ENCODE assay signal across 12 cellular contexts in the genomic region with DNA sequence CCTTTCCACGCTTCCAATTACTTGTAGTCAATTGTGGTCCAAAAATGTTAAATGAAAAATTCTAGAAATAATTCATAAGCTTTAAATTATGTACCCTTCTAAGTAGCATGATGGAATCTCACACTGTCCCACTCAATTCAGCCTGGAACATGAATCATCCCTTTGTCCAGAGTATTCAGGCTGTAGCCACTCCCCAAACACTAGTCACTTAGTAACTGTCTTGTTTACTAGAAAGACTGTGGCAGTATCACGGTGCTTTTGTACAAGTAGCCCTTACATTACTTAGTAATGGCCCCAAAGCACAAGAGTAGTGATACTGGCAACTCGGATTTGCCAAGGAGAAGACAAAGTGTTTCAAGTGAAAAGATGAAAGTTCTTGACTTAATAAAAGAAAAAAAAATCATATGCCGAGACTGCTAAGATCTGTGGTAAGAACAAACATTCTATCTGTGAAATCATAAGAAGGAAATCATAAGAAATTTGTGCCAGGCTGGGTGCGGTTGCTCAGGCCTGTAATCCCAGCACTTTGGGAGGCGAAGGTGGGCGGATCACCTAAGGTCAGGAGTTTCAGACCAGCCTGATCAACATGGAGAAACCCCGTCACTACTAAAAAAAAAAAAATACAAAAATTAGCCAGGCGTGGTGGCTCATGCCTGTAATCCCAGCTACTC.
DNase-seq lines count a peak whose midpoint lies in the region; ATAC-seq, FAIRE-seq and TF ChIP-seq lines count a peak whose summit lies in the region.
"Had no signal": no experiment of that assay in that cellular context is flagged by ENCODE, and none has a peak within 500 bp of the region (broad histone marks: within the 10 kb centered on the region; RNA-seq: fewer than 3 reads in every experiment).

No MANE protein-coding gene starts in this region.

- TF ChIP-seq CTCF in cardiac fibroblast (IDR thresholded peaks at IDR 0.05; ENCODE audit: low read depth, low read length): no peak
- TF ChIP-seq CTCF in HepG2 (CRISPR knock-in tag; IDR thresholded peaks at IDR 0.05): no peak

- peaks cover 10% of the 10 kb centered on the region for H3K4me1 ChIP-seq in HepG2 (ENCODE audit: insufficient read depth, low read length)
- H3K4me1 ChIP-seq: spleen, upper lobe of left lung had no signal

- H3K4me2 ChIP-seq in HepG2 (ENCODE audit: low read depth, low read length): no peak overlapping the region

- in situ Hi-C loops in HepG2 (cut with HindIII; ENCODE audit: extremely low pct_ligation_motif_present, low pct_unique_long_range_greater_than_20kb): no loop called here

- WGBS in HepG2 (ENCODE audit: low lambda C conversion rate): 82% methylated on average over 9 of the region's 9 CpGs

- H3K36me3 ChIP-seq in HepG2 (replicated peaks in 1 of 2; ENCODE audit: control insufficient read depth in 1 of 2, insufficient read depth in 2 of 2, low read length in 2 of 2): no peaks in the 10 kb centered on the region

- peak overlapping the region; percentile 56 for H3K27ac ChIP-seq in HepG2 (ENCODE audit: extremely low read length, insufficient read depth, low read length)
- H3K27ac ChIP-seq: spleen, upper lobe of left lung had no signal

- H4K20me1 ChIP-seq in HepG2 (ENCODE audit: insufficient read depth, low read length): no peaks in the 10 kb centered on the region

- ATAC-seq in HepG2 (peak; percentile 99), GM21447 (IDR thresholded peaks at IDR 0.05; ENCODE audit: unreplicated experiment) (no peak)
- ATAC-seq: activated T-cell treated with anti-CD3 and anti-CD28 coated beads, Interleukin-2, amount 50 U/mL, for 4 hours had no signal

- FAIRE-seq in HepG2 (lab: Jason Lieb, UNC) (no peak), GM12891 (lab: Jason Lieb, UNC) (no peak)

- no peaks in the 10 kb centered on the region for H3K9me3 ChIP-seq in HepG2 (ENCODE audit: low read length)
- H3K9me3 ChIP-seq: spleen, upper lobe of left lung had no signal

- TF ChIP-seq EP300 in HepG2 (IDR thresholded peaks at IDR 0.05; ENCODE audit: low read depth in 2 of 2, low read length in 2 of 2) (no peak), HepG2 (CRISPR knock-in tag; IDR thresholded peaks at IDR 0.05; ENCODE audit: borderline replicate concordance) (no peak)

- no peak for TF ChIP-seq RAD21 in HepG2 (CRISPR knock-in tag; IDR thresholded peaks at IDR 0.05)

- no TSS peak for BruUV-seq in HepG2 (replicated peaks; lab: Mats Ljungman, UMichigan)

- no peak for TF ChIP-seq POLR2A in HepG2 (IDR thresholded peaks at IDR 0.05; ENCODE audit: insufficient read depth in 1 of 2, low read depth in 2 of 2, low read length in 2 of 2)
- TF ChIP-seq POLR2A in GM12891 (IDR thresholded peaks at IDR 0.05; ENCODE audit: low read depth, low read length): no peak

- H2AFZ ChIP-seq in HepG2 (ENCODE audit: low read length): no peak overlapping the region

- CTCF ChIA-PET in HepG2 (lab: Yijun Ruan, JAX; ENCODE audit: low intra/inter-chr PET ratio, low total read pairs): no interaction called here

- H3K27me3 ChIP-seq in HepG2 (ENCODE audit: control insufficient read depth in 1 of 2, insufficient read depth in 2 of 2, low read length in 2 of 2): no peaks in the 10 kb centered on the region
- H3K27me3 ChIP-seq: spleen, upper lobe of left lung had no signal

- POLR2A ChIA-PET in HepG2 (lab: Yijun Ruan, JAX): no interaction called here

- H3K79me2 ChIP-seq in HepG2 (ENCODE audit: insufficient read depth, low read length): no peaks in the 10 kb centered on the region

- H3K9ac ChIP-seq in HepG2 (ENCODE audit: insufficient read depth, low read depth, low read length): no peak overlapping the region

- H3K4me3 ChIP-seq in cardiac fibroblast (replicated peaks in 1 of 2; ENCODE audit: low read depth in 2 of 2, low read length in 2 of 2) (no peak overlapping the region), HepG2 (replicated peaks in 1 of 3; ENCODE audit: insufficient read depth in 1 of 3, low read depth in 2 of 3, low read length in 3 of 3) (no peak overlapping the region)
- H3K4me3 ChIP-seq: spleen, upper lobe of left lung had no signal

- intact Hi-C loops in HepG2 (cut with micrococcal nuclease; ENCODE audit: unreplicated experiment): no loop called here

- DNase-seq in AG08395 (ENCODE audit: low spot score): peak; percentile 63
- DNase-seq in HuH-7.5 (ENCODE audit: low spot score): peak; percentile 9
- peak; percentile 89 to 95 for DNase-seq in cardiac fibroblast (ENCODE audit: low read depth in 2 of 2)
- DNase-seq in HepG2 (ENCODE audit: low spot score): peak; percentile 79
- DNase-seq in GM12891 (ENCODE audit: insufficient read length, low spot score): no peak
- DNase-seq in retina: no peak
- DNase-seq in 8988T: no peak
- DNase-seq: activated T-cell treated with anti-CD3 and anti-CD28 coated beads, Interleukin-2, amount 50 U/mL, for 4 hours; DMS79; spleen; upper lobe of left lung had no signal

TF ChIP-seq in HepG2, 621 proteins besides CTCF, POLR2A, EP300 and RAD21 (continues in another document):
- TF ChIP-seq FOSL2 (CRISPR knock-in tag; IDR thresholded peaks at IDR 0.05) (peak; percentile 47), ATF4 (CRISPR knock-in tag; IDR thresholded peaks at IDR 0.05) (no peak), ZNF572 (CRISPR knock-in tag; IDR thresholded peaks at IDR 0.05) (no peak), TARDBP (CRISPR knock-in tag; IDR thresholded peaks at IDR 0.05) (no peak), ZNF564 (CRISPR knock-in tag; IDR thresholded peaks at IDR 0.05) (no peak), FOXA3 (CRISPR knock-in tag; IDR thresholded peaks at IDR 0.05) (peak; percentile 37; the same call in 1 of the 2 replicates), RFX3 (CRISPR knock-in tag; IDR thresholded peaks at IDR 0.05) (0 out of 2 replicates have a peak, but pooled peaks have one; percentile 37), ZEB1 (IDR thresholded peaks at IDR 0.05; ENCODE audit: insufficient replicate concordance, low read depth) (no peak), SAP130 (CRISPR knock-in tag; IDR thresholded peaks at IDR 0.05; ENCODE audit: low read depth) (0 out of 2 replicates have a peak, but pooled peaks have one; percentile 24), PHB2 (IDR thresholded peaks at IDR 0.05; ENCODE audit: partially characterized antibody) (no peak), ZNF234 (CRISPR knock-in tag; conservative IDR thresholded peaks at IDR 0.05) (no peak), SOX13 (IDR thresholded peaks at IDR 0.05) (no peak), SOX13 (CRISPR knock-in tag; conservative IDR thresholded peaks at IDR 0.05 in 1 of 2, IDR thresholded peaks at IDR 0.05 in 1 of 2) (peak in 1 of 2 experiments; percentile 33; a peak in 1 of 4 replicates)

TF ChIP-seq in GM12891, 5 proteins besides CTCF, POLR2A, EP300 and RAD21:
- TF ChIP-seq POLR2AphosphoS5 (IDR thresholded peaks at IDR 0.05; ENCODE audit: low read depth, low read length) (no peak), PAX5 (IDR thresholded peaks at IDR 0.05; ENCODE audit: insufficient read depth, low read length, severe bottlenecking) (no peak), POU2F2 (IDR thresholded peaks at IDR 0.05; ENCODE audit: low read depth, low read length) (no peak), TAF1 (IDR thresholded peaks at IDR 0.05; ENCODE audit: low read depth, low read length) (no peak), SPI1 (IDR thresholded peaks at IDR 0.05; ENCODE audit: low read depth, low read length) (no peak)

Comparison
In these comparisons a context has a peak if more than half of its experiments do, and no peak if none do; other contexts are left out.
1. DNase-seq: peak in AG08395 (single experiment), HuH-7.5 (single experiment), cardiac fibroblast (2 of 2) and HepG2 (single experiment); none in GM12891 (single experiment), retina (single experiment) and 8988T (single experiment).